31 cellular contexts compared by ENCODE assay signal in genomic region chr3:75863878-75864277, GRCh38.
"Had no signal": no experiment of that assay in that cellular context is flagged by ENCODE, and none has a peak within 500 bp of the region (broad histone marks: within the 10 kb centered on the region; RNA-seq: fewer than 3 reads in every experiment).

No MANE protein-coding gene starts in this region.

- FAIRE-seq: astrocyte, bronchial epithelial cell, endothelial cell of umbilical vein had no signal

- H3K4me1 ChIP-seq: esophagus squamous epithelium, gastroesophageal sphincter, heart right ventricle had no signal

- H3K4me3 ChIP-seq: esophagus squamous epithelium, gastroesophageal sphincter, heart right ventricle had no signal

- H3K36me3 ChIP-seq: brain microvascular endothelial cell, esophagus squamous epithelium, gastroesophageal sphincter, heart right ventricle, WERI-Rb-1 had no signal

- H3K27ac ChIP-seq: brain microvascular endothelial cell, epithelial cell of prostate, esophagus squamous epithelium, gastroesophageal sphincter, heart right ventricle, WERI-Rb-1 had no signal

- H3K9me3 ChIP-seq: esophagus squamous epithelium, gastroesophageal sphincter had no signal

- DNase-seq: activated B cell treated with CpG ODN at 0.5 μM for 24 hours; activated CD4-positive, alpha-beta T cell treated with anti-CD3 and anti-CD28 coated beads for 48 hours; activated CD4-positive, alpha-beta T cell treated with anti-CD3 and anti-CD28 coated beads, Interleukin-2, amount 50 U/mL, for 1 hour; activated CD4-positive, alpha-beta T cell treated with anti-CD3 and anti-CD28 coated beads, Interleukin-2, amount 50 U/mL, for 48 hours; activated CD8-positive, alpha-beta memory T cell treated with anti-CD3 and anti-CD28 coated beads for 24 hours; activated CD8-positive, alpha-beta T cell treated with anti-CD3 and anti-CD28 coated beads for 36 hours; activated effector memory CD4-positive, alpha-beta T cell treated with Interleukin-2 at 50 U/mL for 16 hours; activated gamma-delta T cell treated with Interleukin-2 at 50 U/mL for 16 hours; activated naive CD4-positive, alpha-beta T cell treated with anti-CD3 and anti-CD28 coated beads, Interleukin-2, amount 50 U/mL, for 16 hours; activated naive CD4-positive, alpha-beta T cell treated with Interleukin-2 at 50 U/mL for 16 hours; activated T-cell treated with anti-CD3 and anti-CD28 coated beads, Interleukin-2, amount 50 U/mL, for 4 hours; amniotic stem cell; anterior cingulate cortex; brain microvascular endothelial cell; cortex of kidney; dermis blood vessel endothelial cell; effector CD4-positive, alpha-beta T cell; effector memory CD8-positive, alpha-beta T cell; esophagus squamous epithelium; foreskin melanocyte; heart right ventricle; T-helper 17 cell; T1000; WERI-Rb-1 had no signal

- ATAC-seq: activated CD4-positive, CD25-positive, alpha-beta regulatory T cell treated with anti-CD3 and anti-CD28 coated beads, Interleukin-2, amount 50 U/mL, for 24 hours; activated CD8-positive, alpha-beta T cell treated with anti-CD3 and anti-CD28 coated beads for 36 hours; activated T-cell treated with anti-CD3 and anti-CD28 coated beads, Interleukin-2, amount 50 U/mL, for 4 hours; activated T-helper 17 cell treated with anti-CD3 and anti-CD28 coated beads, Interleukin-2, amount 50 U/mL, for 72 hours; effector memory CD8-positive, alpha-beta T cell; gastroesophageal sphincter; heart right ventricle; T-helper 17 cell had no signal
